13 cellular contexts compared by ENCODE assay signal in genomic region chr6:14035448-14035847, GRCh38.
DNase-seq lines count a peak whose midpoint lies in the region; ATAC-seq and TF ChIP-seq lines count a peak whose summit lies in the region.
"Had no signal": no experiment of that assay in that cellular context is flagged by ENCODE, and none has a peak within 500 bp of the region (broad histone marks: within the 10 kb centered on the region; RNA-seq: fewer than 3 reads in every experiment).

No MANE protein-coding gene starts in this region.

- peak; percentile 80 for ATAC-seq in omental fat pad (ENCODE audit: low FRiP score)
- no peak for ATAC-seq in naive thymus-derived CD4-positive, alpha-beta T cell
- ATAC-seq in stimulated activated naive B cell treated with anti-CD40 and anti-IgM and Interleukin-4, amounts not matched to agents 10 μg/mL and 1 μg/mL and 100 μg/mL, for 72 hours (replicated peaks), result no peak
- ATAC-seq: naive thymus-derived CD8-positive, alpha-beta T cell; Panc1 had no signal

- H3K9me3 ChIP-seq in OCI-LY3 (ENCODE audit: insufficient read depth, low read length) (peaks cover 3% of the 10 kb centered on the region; the same call in 1 of the 2 replicates), HAP-1 (no peaks in the 10 kb centered on the region)
- no peaks in the 10 kb centered on the region for H3K9me3 ChIP-seq in naive thymus-derived CD4-positive, alpha-beta T cell (ENCODE audit: control insufficient read depth in 2 of 3, low read length in 3 of 3)
- H3K9me3 ChIP-seq: esophagus muscularis mucosa had no signal

- intact Hi-C loops in naive thymus-derived CD4-positive, alpha-beta T cell (cut with micrococcal nuclease), result no loop called here

- H3K27me3 ChIP-seq in OCI-LY3 (ENCODE audit: low read depth, low read length) (no peaks in the 10 kb centered on the region), HAP-1 (ENCODE audit: low read depth) (0 out of 2 replicates have a peak, but pooled peaks cover 2% of the 10 kb centered on the region)
- H3K27me3 ChIP-seq in naive thymus-derived CD4-positive, alpha-beta T cell (ENCODE audit: control insufficient read depth in 2 of 2, insufficient read depth in 2 of 2, low read length in 2 of 2), result peaks cover 0 to 4% of the 10 kb centered on the region in 2 donors

- H3K79me2 ChIP-seq in OCI-LY3 (ENCODE audit: low read length), result no peaks in the 10 kb centered on the region

- H3K4me3 ChIP-seq in OCI-LY3 (ENCODE audit: low read length), result no peak overlapping the region
- H3K4me3 ChIP-seq in fibroblast of pulmonary artery (replicated peaks; ENCODE audit: low read depth, low read length), result no peak overlapping the region
- no peak overlapping the region for H3K4me3 ChIP-seq in naive thymus-derived CD4-positive, alpha-beta T cell (ENCODE audit: low read length)
- H3K4me3 ChIP-seq in HAP-1, result no peak overlapping the region
- H3K4me3 ChIP-seq: esophagus muscularis mucosa had no signal

- no peak overlapping the region for H3K27ac Mint-ChIP-seq in naive thymus-derived CD4-positive, alpha-beta T cell
- H3K27ac Mint-ChIP-seq in stimulated activated naive B cell treated with anti-CD40 and anti-IgM and Interleukin-4, amounts not matched to agents 10 μg/mL and 1 μg/mL and 100 μg/mL, for 72 hours, result no peak overlapping the region
- H3K27ac Mint-ChIP-seq: activated naive CD8-positive, alpha-beta T cell treated with anti-CD3 and anti-CD28 coated beads for 36 hours; naive thymus-derived CD8-positive, alpha-beta T cell had no signal

- POLR2A ChIA-PET in naive thymus-derived CD4-positive, alpha-beta T cell (lab: Charles Lee), result no interaction called here

- no peaks in the 10 kb centered on the region for H3K36me3 Mint-ChIP-seq in naive thymus-derived CD4-positive, alpha-beta T cell
- H3K36me3 Mint-ChIP-seq in stimulated activated naive B cell treated with anti-CD40 and anti-IgM and Interleukin-4, amounts not matched to agents 10 μg/mL and 1 μg/mL and 100 μg/mL, for 72 hours, result no peaks in the 10 kb centered on the region
- H3K36me3 Mint-ChIP-seq: activated naive CD8-positive, alpha-beta T cell treated with anti-CD3 and anti-CD28 coated beads for 36 hours; naive thymus-derived CD8-positive, alpha-beta T cell had no signal

- peaks cover 89% of the 10 kb centered on the region for H3K4me1 ChIP-seq in OCI-LY3 (ENCODE audit: low read length)
- H3K4me1 ChIP-seq in naive thymus-derived CD4-positive, alpha-beta T cell (ENCODE audit: control insufficient read depth in 2 of 2, insufficient read depth in 2 of 2, low read length in 2 of 2), result no peaks in the 10 kb centered on the region
- no peaks in the 10 kb centered on the region for H3K4me1 ChIP-seq in HAP-1
- H3K4me1 ChIP-seq: esophagus muscularis mucosa had no signal

- H3K9me3 Mint-ChIP-seq in naive thymus-derived CD4-positive, alpha-beta T cell, result peaks cover 0 to 2% (median 0%) of the 10 kb centered on the region in 11 donors
- no peaks in the 10 kb centered on the region for H3K9me3 Mint-ChIP-seq in stimulated activated naive B cell treated with anti-CD40 and anti-IgM and Interleukin-4, amounts not matched to agents 10 μg/mL and 1 μg/mL and 100 μg/mL, for 72 hours
- H3K9me3 Mint-ChIP-seq: activated naive CD8-positive, alpha-beta T cell treated with anti-CD3 and anti-CD28 coated beads for 36 hours had no signal

- CTCF ChIA-PET in naive thymus-derived CD4-positive, alpha-beta T cell (lab: Charles Lee), result interaction anchor here (1.1 kb wide), 1 partner anchor 10 kb away, joined by 3 read pairs; no protein-coding TSS in a partner anchor

- in situ Hi-C loops in HAP-1 (cut with MboI; ENCODE audit: low sequenced_read_pairs), result no loop called here

- TF ChIP-seq CTCF in OCI-LY3 (IDR thresholded peaks at IDR 0.05; ENCODE audit: low read depth, low read length), result no peak
- TF ChIP-seq CTCF in fibroblast of pulmonary artery (IDR thresholded peaks at IDR 0.05; ENCODE audit: low read length, missing control alignments), result no peak
- TF ChIP-seq CTCF in omental fat pad (IDR thresholded peaks at IDR 0.05), result no peak

- DNase-seq in ELR (ENCODE audit: low read depth), result peak; percentile 91
- peak; percentile 75 for DNase-seq in fibroblast of pulmonary artery (ENCODE audit: low read depth)
- no peak for DNase-seq in omental fat pad (ENCODE audit: low spot score)
- no peak for DNase-seq in naive thymus-derived CD4-positive, alpha-beta T cell
- DNase-seq in HAP-1 (ENCODE audit: low spot score in 2 of 2), result no peak
- no peak for DNase-seq in NCI-H2227 treated with DMSO at 0.1 percent for 48 hours (lab: John Stamatoyannopoulos, UW)
- no peak for DNase-seq in stimulated activated naive B cell treated with anti-CD40 and anti-IgM and Interleukin-4, amounts not matched to agents 10 μg/mL and 1 μg/mL and 100 μg/mL, for 72 hours
- DNase-seq: activated CD4-positive, CD25-positive, alpha-beta regulatory T cell treated with anti-CD3 and anti-CD28 coated beads, Interleukin-2, amount 50 U/mL, for 72 hours; activated naive CD8-positive, alpha-beta T cell treated with anti-CD3 and anti-CD28 coated beads for 36 hours; naive thymus-derived CD8-positive, alpha-beta T cell had no signal

- H3K27ac ChIP-seq in OCI-LY3 (ENCODE audit: low read length), result peak overlapping the region; percentile 99
- no peak overlapping the region for H3K27ac ChIP-seq in naive thymus-derived CD4-positive, alpha-beta T cell (ENCODE audit: low read depth, low read length)
- H3K27ac ChIP-seq: esophagus muscularis mucosa had no signal

- H3K4me1 Mint-ChIP-seq in naive thymus-derived CD4-positive, alpha-beta T cell, result peaks cover 0 to 11% (median 0%) of the 10 kb centered on the region in 7 donors
- H3K4me1 Mint-ChIP-seq in stimulated activated naive B cell treated with anti-CD40 and anti-IgM and Interleukin-4, amounts not matched to agents 10 μg/mL and 1 μg/mL and 100 μg/mL, for 72 hours, result peaks cover 7 to 8% of the 10 kb centered on the region in 2 donors

- H3K4me3 Mint-ChIP-seq in naive thymus-derived CD4-positive, alpha-beta T cell, result no peak overlapping the region
- H3K4me3 Mint-ChIP-seq in stimulated activated naive B cell treated with anti-CD40 and anti-IgM and Interleukin-4, amounts not matched to agents 10 μg/mL and 1 μg/mL and 100 μg/mL, for 72 hours, result no peak overlapping the region
- H3K4me3 Mint-ChIP-seq: activated naive CD8-positive, alpha-beta T cell treated with anti-CD3 and anti-CD28 coated beads for 36 hours; naive thymus-derived CD8-positive, alpha-beta T cell had no signal

- peak overlapping the region; percentile 69; the same call in 1 of the 2 replicates for H3K9ac ChIP-seq in OCI-LY3 (ENCODE audit: low read length)

- H3K27me3 Mint-ChIP-seq in naive thymus-derived CD4-positive, alpha-beta T cell, result peaks cover 16 to 32% (median 30%) of the 10 kb centered on the region in 5 donors
- peaks cover 10 to 12% of the 10 kb centered on the region in 2 donors for H3K27me3 Mint-ChIP-seq in stimulated activated naive B cell treated with anti-CD40 and anti-IgM and Interleukin-4, amounts not matched to agents 10 μg/mL and 1 μg/mL and 100 μg/mL, for 72 hours

- no peaks in the 10 kb centered on the region for H4K20me1 ChIP-seq in OCI-LY3 (ENCODE audit: insufficient read depth, low read length)

- H3K4me2 ChIP-seq in OCI-LY3 (ENCODE audit: low read length), result peak overlapping the region; percentile 55; the same call in 1 of the 2 replicates

- no peak overlapping the region for H2AFZ ChIP-seq in OCI-LY3 (ENCODE audit: low read depth, low read length)

- H3K36me3 ChIP-seq in OCI-LY3 (replicated peaks; ENCODE audit: low read depth, low read length), result peaks cover 3% of the 10 kb centered on the region
- no peaks in the 10 kb centered on the region for H3K36me3 ChIP-seq in naive thymus-derived CD4-positive, alpha-beta T cell (ENCODE audit: control insufficient read depth in 2 of 3, insufficient read depth in 3 of 3, low read length in 3 of 3)
- no peaks in the 10 kb centered on the region for H3K36me3 ChIP-seq in HAP-1 (replicated peaks)
- H3K36me3 ChIP-seq: esophagus muscularis mucosa had no signal

Comparison
In these comparisons a context has a peak if more than half of its experiments do, and no peak if none do; other contexts are left out.
1. DNase-seq: peak in ELR (single experiment) and fibroblast of pulmonary artery (single experiment); none in omental fat pad (single experiment), naive thymus-derived CD4-positive, alpha-beta T cell (0 of 9), HAP-1 (0 of 2), NCI-H2227 treated with DMSO at 0.1 percent for 48 hours (single experiment) and stimulated activated naive B cell treated with anti-CD40 and anti-IgM and Interleukin-4, amounts not matched to agents 10 μg/mL and 1 μg/mL and 100 μg/mL, for 72 hours (single experiment).